8 cellular contexts compared by ENCODE assay signal in genomic region chr6:108157234-108157971, GRCh38. TPM values are rescaled to one million over a fixed set of nuclear protein-coding genes. Genes with fewer than 3 reads are reported as not detected.
DNase-seq lines count a peak whose midpoint lies in the region; ATAC-seq, FAIRE-seq and TF ChIP-seq lines count a peak whose summit lies in the region.

No MANE protein-coding gene starts in this region.

- FAIRE-seq in endothelial cell of umbilical vein (lab: Jason Lieb, UNC) (no peak), HTR-8/SVneo (lab: Jason Lieb, UNC) (no peak), H54 (lab: Jason Lieb, UNC) (no peak)

- H3K4me1 ChIP-seq in OCI-LY3 (ENCODE audit: low read length), result no peaks in the 10 kb centered on the region
- no peaks in the 10 kb centered on the region for H3K4me1 ChIP-seq in endothelial cell of umbilical vein (ENCODE audit: control insufficient read depth, extremely low read depth, insufficient read depth, low read length)

- ATAC-seq in HG02938 (IDR thresholded peaks at IDR 0.05; ENCODE audit: unreplicated experiment) (no peak), GM21367 (IDR thresholded peaks at IDR 0.05; ENCODE audit: unreplicated experiment) (no peak)

- H4K20me1 ChIP-seq in OCI-LY3 (ENCODE audit: insufficient read depth, low read length), result no peaks in the 10 kb centered on the region
- H4K20me1 ChIP-seq in endothelial cell of umbilical vein (replicated peaks; ENCODE audit: control insufficient read depth, extremely low read depth, insufficient read depth, low read length), result no peaks in the 10 kb centered on the region

- peaks cover 56% of the 10 kb centered on the region for H3K27me3 ChIP-seq in OCI-LY3 (ENCODE audit: low read depth, low read length)
- peaks cover 70 to 84% of the 10 kb centered on the region in 2 experiments for H3K27me3 ChIP-seq in endothelial cell of umbilical vein (ENCODE audit: control insufficient read depth in 2 of 2, insufficient read depth in 2 of 2, low read length in 2 of 2)

- H3K4me2 ChIP-seq in OCI-LY3 (ENCODE audit: low read length), result peak overlapping the region; percentile 84
- H3K4me2 ChIP-seq in endothelial cell of umbilical vein (ENCODE audit: insufficient read depth, low read length), result no peak overlapping the region

- H2AFZ ChIP-seq in OCI-LY3 (ENCODE audit: low read depth, low read length) (peak overlapping the region; percentile 90), endothelial cell of umbilical vein (ENCODE audit: low read depth, low read length) (no peak overlapping the region)

- H3K27ac ChIP-seq in OCI-LY3 (ENCODE audit: low read length), result no peak overlapping the region
- no peak overlapping the region for H3K27ac ChIP-seq in endothelial cell of umbilical vein (ENCODE audit: insufficient read depth, low read depth, low read length)

- H3K9me3 ChIP-seq in OCI-LY3 (ENCODE audit: insufficient read depth, low read length) (no peaks in the 10 kb centered on the region), endothelial cell of umbilical vein (replicated peaks; ENCODE audit: control insufficient read depth, insufficient read depth, low read length) (no peaks in the 10 kb centered on the region)

- peak overlapping the region; percentile 78 for H3K4me3 ChIP-seq in OCI-LY3 (ENCODE audit: low read length)
- no peak overlapping the region for H3K4me3 ChIP-seq in endothelial cell of umbilical vein (replicated peaks in 1 of 3; ENCODE audit: insufficient read depth in 1 of 3, low read depth in 1 of 3, low read length in 3 of 3)

- H3K79me2 ChIP-seq in OCI-LY3 (ENCODE audit: low read length), result no peaks in the 10 kb centered on the region
- no peaks in the 10 kb centered on the region for H3K79me2 ChIP-seq in endothelial cell of umbilical vein (ENCODE audit: control insufficient read depth, insufficient read depth, low read length)

- BruUV-seq in endothelial cell of umbilical vein (replicated peaks; lab: Mats Ljungman, UMichigan), result no TSS peak

- dilution Hi-C loops in endothelial cell of umbilical vein (cut with MboI; ENCODE audit: extremely low pct_ligation_motif_present, low sequenced_read_pairs), result no loop called here

- intact Hi-C loops in endothelial cell of umbilical vein (cut with micrococcal nuclease), result loop anchor here (1.0 to 5.0 kb wide), 3 partner anchors 16 to 790 kb away; partner anchors contain the start of gene SNX3

- no peak for TF ChIP-seq POLR2A in endothelial cell of umbilical vein (IDR thresholded peaks at IDR 0.05; ENCODE audit: low read depth, low read length)
- TF ChIP-seq POLR2A in H54 (IDR thresholded peaks at IDR 0.05; ENCODE audit: low read depth, low read length), result no peak

- H3K9me3 Mint-ChIP-seq in progenitor cell of endocrine pancreas (ENCODE audit: low read depth), result no peaks in the 10 kb centered on the region

- H3K36me3 ChIP-seq in OCI-LY3 (replicated peaks; ENCODE audit: low read depth, low read length) (no peaks in the 10 kb centered on the region), endothelial cell of umbilical vein (ENCODE audit: control insufficient read depth in 2 of 2, extremely low read depth in 1 of 2, insufficient read depth in 2 of 2, low read length in 2 of 2) (no peaks in the 10 kb centered on the region)

- no peaks in the 10 kb centered on the region for H3K36me3 Mint-ChIP-seq in progenitor cell of endocrine pancreas (ENCODE audit: insufficient read depth)

- no peak overlapping the region for H3K27ac Mint-ChIP-seq in progenitor cell of endocrine pancreas

- no peaks in the 10 kb centered on the region for H3K9me1 ChIP-seq in endothelial cell of umbilical vein (replicated peaks; ENCODE audit: control insufficient read depth, extremely low read depth, insufficient read depth, low read length)

- CTCF ChIA-PET in endothelial cell of umbilical vein (lab: Charles Lee), result no interaction called here

- TF ChIP-seq CTCF in OCI-LY3 (IDR thresholded peaks at IDR 0.05; ENCODE audit: low read depth, low read length), result no peak
- TF ChIP-seq CTCF in endothelial cell of umbilical vein (IDR thresholded peaks at IDR 0.05; ENCODE audit: extremely low read depth in 1 of 2, insufficient read depth in 1 of 2, low read depth in 1 of 2, low read length in 2 of 2), result no peak
- TF ChIP-seq CTCF in progenitor cell of endocrine pancreas (IDR thresholded peaks at IDR 0.05; ENCODE audit: unreplicated experiment), result no peak

- POLR2A ChIA-PET in endothelial cell of umbilical vein (lab: Charles Lee), result interaction anchor here (0.5 kb wide), 1 partner anchor 1830 kb away, joined by 6 read pairs; no protein-coding TSS in a partner anchor

- H3K4me1 Mint-ChIP-seq in progenitor cell of endocrine pancreas (ENCODE audit: low read depth), result peaks cover 11% of the 10 kb centered on the region

- peak overlapping the region; percentile 4 for H3K4me3 Mint-ChIP-seq in progenitor cell of endocrine pancreas (ENCODE audit: low read depth)

- peaks cover 92% of the 10 kb centered on the region for H3K27me3 Mint-ChIP-seq in progenitor cell of endocrine pancreas

- H3K9ac ChIP-seq in OCI-LY3 (ENCODE audit: low read length), result peak overlapping the region; percentile 52
- no peak overlapping the region for H3K9ac ChIP-seq in endothelial cell of umbilical vein (replicated peaks; ENCODE audit: extremely low read depth, insufficient read depth, low read length)

- DNase-seq in D341Med (ENCODE audit: low spot score) (peak; percentile 68), endothelial cell of umbilical vein (ENCODE audit: low read depth, low spot score) (no peak), progenitor cell of endocrine pancreas (ENCODE audit: low spot score, unreplicated experiment) (no peak), HTR-8/SVneo (ENCODE audit: insufficient read length, low spot score) (no peak), H54 (ENCODE audit: insufficient read length, low spot score) (no peak)

TF ChIP-seq in endothelial cell of umbilical vein, 7 proteins besides CTCF, POLR2A, EP300 and RAD21:
- TF ChIP-seq GATA2 (IDR thresholded peaks at IDR 0.05; ENCODE audit: insufficient read depth, insufficient read length, low read depth, low read length), result no peak
- TF ChIP-seq EZH2 (IDR thresholded peaks at IDR 0.05; ENCODE audit: borderline replicate concordance, low read depth, low read length, severe bottlenecking), result peak; percentile 100
- no peak for TF ChIP-seq FOS (IDR thresholded peaks at IDR 0.05; ENCODE audit: borderline replicate concordance, insufficient read depth, low read length)

RNA-seq across cellular contexts. Expression of gene NR2E1, which starts 8.4 kb away (rescaled TPM):
- not detected in 2 replicates for total RNA-seq in endothelial cell of umbilical vein
- not detected in 2 replicates for polyA plus RNA-seq in endothelial cell of umbilical vein
- not detected in 2 replicates for polyA plus RNA-seq in endothelial cell of umbilical vein (2011; cell fraction: cytosol; rRNA removed)
- not detected in 2 replicates for polyA plus RNA-seq in endothelial cell of umbilical vein (2011; cell fraction: nucleus; rRNA removed)
- polyA plus RNA-seq in endothelial cell of umbilical vein (2012), result not detected in 2 replicates
- not detected in 2 replicates for polyA minus RNA-seq in endothelial cell of umbilical vein
- polyA minus RNA-seq in endothelial cell of umbilical vein (2011; cell fraction: cytosol; rRNA and poly(A)+ RNA removed), result not detected
- not detected in 2 replicates for polyA minus RNA-seq in endothelial cell of umbilical vein (2011; cell fraction: nucleus; rRNA and poly(A)+ RNA removed)
- total RNA-seq in progenitor cell of endocrine pancreas, result not detected in 2 replicates
